ENCODE assay signal across 12 cellular contexts in the genomic region with DNA sequence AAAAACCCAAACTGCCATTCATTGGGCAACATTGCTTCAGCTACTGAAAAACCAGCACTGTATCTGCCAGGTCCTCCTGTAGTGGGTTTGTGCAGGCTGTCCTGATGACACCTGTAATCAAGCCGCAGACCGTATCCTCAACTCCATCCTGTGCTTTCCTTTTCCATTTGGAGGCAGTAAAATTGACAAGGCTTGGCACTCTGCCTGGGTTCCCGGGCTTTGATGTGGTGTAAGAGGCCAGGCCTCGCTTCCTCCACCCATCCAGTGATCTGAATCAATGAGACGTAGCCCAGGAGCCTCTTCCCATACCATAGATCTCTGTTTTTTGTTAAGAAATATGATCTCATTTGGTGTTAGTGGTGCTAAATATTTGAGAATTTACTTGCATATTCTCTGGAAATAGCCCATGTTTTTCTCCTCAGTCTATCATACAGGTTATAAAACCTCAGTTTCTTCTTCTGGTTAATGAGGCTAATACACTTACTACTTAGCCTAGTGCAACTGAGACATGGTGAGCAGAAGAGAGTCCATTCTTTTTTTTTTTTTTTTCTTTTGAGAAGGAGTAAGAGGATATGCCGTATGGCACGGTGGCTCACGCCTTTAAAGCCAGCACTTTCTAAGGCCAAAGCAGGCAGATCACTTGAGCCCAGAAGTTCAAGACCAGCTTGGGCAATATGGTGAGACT. TPM values are rescaled to one million over a fixed set of nuclear protein-coding genes. Genes with fewer than 3 reads are reported as not detected.
DNase-seq lines count a peak whose midpoint lies in the region; ATAC-seq and TF ChIP-seq lines count a peak whose summit lies in the region.
"Had no signal": no experiment of that assay in that cellular context is flagged by ENCODE, and none has a peak within 500 bp of the region (broad histone marks: within the 10 kb centered on the region; RNA-seq: fewer than 3 reads in every experiment).

No MANE protein-coding gene starts in this region.

- H3K36me3 ChIP-seq in Peyer's patch (no peaks in the 10 kb centered on the region), gastrocnemius medialis (no peaks in the 10 kb centered on the region), uterus (no peaks in the 10 kb centered on the region)

- no peaks in the 10 kb centered on the region for H3K4me1 ChIP-seq in Peyer's patch
- H3K4me1 ChIP-seq in gastrocnemius medialis = no peaks in the 10 kb centered on the region
- H3K4me1 ChIP-seq in uterus = no peaks in the 10 kb centered on the region

- H3K27ac ChIP-seq in Peyer's patch (no peak overlapping the region), gastrocnemius medialis (no peak overlapping the region), uterus (no peak overlapping the region)
- H3K27ac ChIP-seq: VCaP had no signal

- H3K4me3 ChIP-seq in Peyer's patch (no peak overlapping the region), fibroblast of mammary gland (ENCODE audit: control insufficient read depth, low read depth, low read length) (no peak overlapping the region), gastrocnemius medialis (no peak overlapping the region), uterus (no peak overlapping the region)

- H3K27me3 ChIP-seq in Peyer's patch (no peaks in the 10 kb centered on the region), gastrocnemius medialis (no peaks in the 10 kb centered on the region), uterus (no peaks in the 10 kb centered on the region)

- TF ChIP-seq POLR2A in Peyer's patch (IDR thresholded peaks at IDR 0.05) (no peak), gastrocnemius medialis (IDR thresholded peaks at IDR 0.05) (no peak), uterus (IDR thresholded peaks at IDR 0.05) (no peak)

- in situ Hi-C loops in gastrocnemius medialis (cut with MboI; ENCODE audit: low sequenced_read_pairs in 4 of 4) = no loop called here

- TF ChIP-seq CTCF in Peyer's patch (IDR thresholded peaks at IDR 0.05) (no peak), fibroblast of mammary gland (conservative IDR thresholded peaks at IDR 0.05; ENCODE audit: control insufficient read depth, insufficient read depth, low read depth, low read length) (no peak), gastrocnemius medialis (IDR thresholded peaks at IDR 0.05 in 4 of 5, conservative IDR thresholded peaks at IDR 0.05 in 1 of 5) (no peak), uterus (IDR thresholded peaks at IDR 0.05) (no peak)

- DNase-seq in AG08395 (ENCODE audit: low spot score) (peak; percentile 5), HT-29 (ENCODE audit: low spot score) (peak; percentile 93), Peyer's patch (peak in 2 of 3 donors; percentile 61 to 62), fibroblast of mammary gland (ENCODE audit: low read depth) (peak; percentile 76), gastrocnemius medialis (no peak), uterus (no peak)
- DNase-seq: AML-193, GOT3, NCI-H774 had no signal

- no peak for ATAC-seq in gastrocnemius medialis
- no peak for ATAC-seq in HG02970 (IDR thresholded peaks at IDR 0.05; ENCODE audit: low FRiP score, unreplicated experiment)
- no peak for ATAC-seq in GM19324 (IDR thresholded peaks at IDR 0.05; ENCODE audit: low FRiP score, unreplicated experiment)

- H3K9me3 ChIP-seq in Peyer's patch (no peaks in the 10 kb centered on the region), gastrocnemius medialis (no peaks in the 10 kb centered on the region), uterus (no peaks in the 10 kb centered on the region)

- intact Hi-C loops in gastrocnemius medialis (cut with DNase I; ENCODE audit: low total_unique reads) (no loop called here), uterus (cut with DNase I; ENCODE audit: low total_unique reads) (no loop called here)

RNA-seq across cellular contexts. Expression of a gene that starts 34.8 kb away (rescaled TPM):
- total RNA-seq in HT-29 (2014; rRNA removed; shearing (Covaris generic)) = 3.0 and 3.1 TPM in 2 replicates
- total RNA-seq in Peyer's patch (1 to 10 TPM; 3.3 to 3.8 (median 3.6) TPM), gastrocnemius medialis (1 to 10 TPM in 3 of 4 donors, under 1 TPM in 1; 0.95 to 1.9 (median 1.2) TPM), uterus (10 to 100 TPM in 1 of 4 donors, 1 to 10 TPM in 3; 2.8 to 14.3 (median 8.7) TPM)

RNA-seq across cellular contexts. Expression of a gene that starts 47.0 kb away (rescaled TPM):
- total RNA-seq in HT-29 (2014; rRNA removed; shearing (Covaris generic)) = 24.5 and 26.2 TPM in 2 replicates
- 10 to 100 TPM in 2 of 4 donors, 1 to 10 TPM in 2; 4.0 to 29.7 (median 8.9) TPM for total RNA-seq in Peyer's patch
- 1 to 10 TPM; 3.5 to 9.7 (median 6.6) TPM for total RNA-seq in gastrocnemius medialis
- total RNA-seq in uterus = 10 to 100 TPM in 3 of 4 donors, 1 to 10 TPM in 1; 6.5 to 29.2 (median 19.6) TPM

Comparison
In these comparisons a context has a peak if more than half of its experiments do, and no peak if none do; other contexts are left out.
1. DNase-seq: peak in AG08395 (single experiment), HT-29 (single experiment), Peyer's patch (2 of 3) and fibroblast of mammary gland (single experiment); none in gastrocnemius medialis (0 of 2) and uterus (0 of 2).